9 cellular contexts compared by ENCODE assay signal in the genomic region with DNA sequence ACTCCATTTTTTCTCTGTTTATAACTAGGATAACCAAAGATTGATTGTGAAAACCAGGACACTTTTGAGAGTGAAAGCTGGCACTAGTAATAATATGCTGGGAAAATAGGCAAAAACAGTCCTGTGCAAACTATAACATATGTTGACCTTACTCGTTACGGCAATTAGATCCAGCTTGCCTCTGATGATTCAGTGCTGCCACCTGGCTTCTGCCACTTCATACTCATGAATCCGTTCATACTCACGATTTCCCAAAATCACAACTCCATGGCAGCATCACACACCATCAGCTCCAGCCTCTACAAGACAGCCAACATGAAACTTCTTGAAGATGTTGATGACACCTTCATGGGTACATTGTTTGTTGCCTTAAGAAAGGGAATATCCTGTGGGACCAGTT. TPM values are rescaled to one million over a fixed set of nuclear protein-coding genes. Genes with fewer than 3 reads are reported as not detected.
DNase-seq lines count a peak whose midpoint lies in the region; ATAC-seq, FAIRE-seq and TF ChIP-seq lines count a peak whose summit lies in the region.
"Had no signal": no experiment of that assay in that cellular context is flagged by ENCODE, and none has a peak within 500 bp of the region (broad histone marks: within the 10 kb centered on the region; RNA-seq: fewer than 3 reads in every experiment).

No MANE protein-coding gene starts in this region.

- peak in 6 of 7 experiments; percentile 24 to 61 (median 46) for TF ChIP-seq CTCF in body of pancreas (IDR thresholded peaks at IDR 0.05)
- peak; percentile 49 for TF ChIP-seq CTCF in retinal pigment epithelial cell (conservative IDR thresholded peaks at IDR 0.05; ENCODE audit: low read depth, low read length)
- no peak for TF ChIP-seq CTCF in coronary artery (IDR thresholded peaks at IDR 0.05)

- peak; percentile 50 for DNase-seq in NCI-H2107 treated with DMSO at 0.1 percent for 48 hours (lab: John Stamatoyannopoulos, UW; ENCODE audit: unreplicated experiment)
- DNase-seq in NCI-H2107 (lab: John Stamatoyannopoulos, UW): no peak
- DNase-seq in NCI-H2171 treated with DMSO at 0.1 percent for 48 hours (lab: John Stamatoyannopoulos, UW): peak; percentile 80
- DNase-seq in body of pancreas: peak; percentile 14 to 63 (median 45)
- no peak for DNase-seq in retinal pigment epithelial cell (ENCODE audit: low read depth)
- no peak for DNase-seq in RCC 7860 (ENCODE audit: low spot score)
- no peak for DNase-seq in coronary artery (ENCODE audit: low spot score)
- DNase-seq in hypothalamus (lab: John Stamatoyannopoulos, UW): no peak
- DNase-seq: T-helper 2 cell had no signal

- H3K36me3 ChIP-seq in body of pancreas (replicated peaks in 1 of 2; ENCODE audit: insufficient read depth in 1 of 2, low read depth in 2 of 2): no peaks in the 10 kb centered on the region

- no peaks in the 10 kb centered on the region for H3K27me3 ChIP-seq in body of pancreas

- H3K4me3 ChIP-seq in body of pancreas: no peak overlapping the region
- H3K4me3 ChIP-seq in retinal pigment epithelial cell (ENCODE audit: low read length): no peak overlapping the region
- no peak overlapping the region for H3K4me3 ChIP-seq in coronary artery

- no peak for ATAC-seq in body of pancreas

- H3K4me1 ChIP-seq in body of pancreas: no peaks in the 10 kb centered on the region

- WGBS in body of pancreas, 2 donors: 38% methylated on average over 4 of the region's 4 CpGs

- intact Hi-C loops in body of pancreas (cut with DNase I): no loop called here

- H3K27ac ChIP-seq in body of pancreas (no peak overlapping the region), coronary artery (no peak overlapping the region)

- TF ChIP-seq POLR2A in body of pancreas (IDR thresholded peaks at IDR 0.05): no peak

- no peak for FAIRE-seq in RCC 7860 (lab: Jason Lieb, UNC)

- H3K9me3 ChIP-seq in body of pancreas: no peaks in the 10 kb centered on the region

RNA-seq across cellular contexts. Expression of gene CAND1, which starts 49.1 kb away (rescaled TPM):
- 10 to 100 TPM; 42.8 to 48.8 TPM for total RNA-seq in body of pancreas

Comparison
In these comparisons a context has a peak if more than half of its experiments do, and no peak if none do; other contexts are left out.
1. DNase-seq: peak in NCI-H2107 treated with DMSO at 0.1 percent for 48 hours (single experiment), NCI-H2171 treated with DMSO at 0.1 percent for 48 hours (single experiment) and body of pancreas (4 of 4); none in NCI-H2107 (single experiment), retinal pigment epithelial cell (single experiment), RCC 7860 (single experiment), coronary artery (single experiment) and hypothalamus (0 of 51).